In genomic region chr12:66768293-66768692, GRCh38 we compare ENCODE assay signal across 21 cellular contexts.
"Had no signal": no experiment of that assay in that cellular context is flagged by ENCODE, and none has a peak within 500 bp of the region (broad histone marks: within the 10 kb centered on the region; RNA-seq: fewer than 3 reads in every experiment).

No MANE protein-coding gene starts in this region.

- H3K4me1 Mint-ChIP-seq: nephron had no signal

- H3K4me1 ChIP-seq: adrenal gland, breast epithelium, foreskin keratinocyte, lower lobe of right lung, thyroid gland had no signal

- H3K27ac ChIP-seq: adrenal gland, breast epithelium, coronary artery, foreskin keratinocyte, lower lobe of right lung, thyroid gland, WERI-Rb-1 had no signal

- H3K4me3 Mint-ChIP-seq: activated T-helper 1 cell treated with anti-CD3 and anti-CD28 coated beads, Interleukin-12 subunit alpha, Interleukin-12 subunit beta, Interleukin-2, Interleukin-4 antibody, amounts not matched to agents 30 ng/mL and 10 ng/mL and 1 ng/mL, durations not matched to agents 14 hours and 24 hours and 36 hours; nephron had no signal

- H3K4me3 ChIP-seq: adrenal gland, breast epithelium, coronary artery, lower lobe of right lung, thyroid gland had no signal

- H3K36me3 Mint-ChIP-seq: activated naive CD4-positive, alpha-beta T cell treated with anti-CD3 and anti-CD28 coated beads, Interleukin-2, amount 50 U/mL, for 72 hours had no signal

- H3K27ac Mint-ChIP-seq: activated naive CD4-positive, alpha-beta T cell treated with anti-CD3 and anti-CD28 coated beads, Interleukin-2, amount 50 U/mL, for 72 hours; activated T-helper 1 cell treated with anti-CD3 and anti-CD28 coated beads, Interleukin-12 subunit alpha, Interleukin-12 subunit beta, Interleukin-2, Interleukin-4 antibody, amounts not matched to agents 30 ng/mL and 10 ng/mL and 1 ng/mL, durations not matched to agents 14 hours and 24 hours and 36 hours; nephron had no signal

- DNase-seq: activated CD4-positive, alpha-beta T cell treated with anti-CD3 and anti-CD28 coated beads, Interleukin-2, amount 50 U/mL, for 4 hours; activated gamma-delta T cell treated with Interleukin-2 at 50 U/mL for 16 hours; adrenal gland; foreskin keratinocyte; hypothalamus; islet precursor cell; lower lobe of right lung; nucleus accumbens; stimulated activated CD4-positive, alpha-beta T cell treated with anti-CD3 and anti-CD28 coated beads, Interleukin-12 subunit alpha, Interleukin-12 subunit beta, amount 100 ng/mL, for 4 hours; stimulated activated CD4-positive, alpha-beta T cell treated with anti-CD3 and anti-CD28 coated beads, Interleukin-1b, Interleukin-23, amount 100 ng/mL, for 48 hours; stimulated activated CD8-positive, alpha-beta memory T cell treated with anti-CD3 and anti-CD28 coated beads, Interleukin-4, amount 100 ng/mL, for 48 hours; stimulated activated naive CD4-positive, alpha-beta T cell; thyroid gland; WERI-Rb-1 had no signal

- H3K27me3 ChIP-seq: adrenal gland, breast epithelium, thyroid gland had no signal

- H3K9me3 ChIP-seq: adrenal gland, breast epithelium, lower lobe of right lung, thyroid gland had no signal

- H3K36me3 ChIP-seq: adrenal gland, breast epithelium, lower lobe of right lung, thyroid gland, WERI-Rb-1 had no signal

- FAIRE-seq: astrocyte, urothelium cell line had no signal

- ATAC-seq: activated naive CD4-positive, alpha-beta T cell treated with anti-CD3 and anti-CD28 coated beads, Interleukin-2, amount 50 U/mL, for 72 hours; foreskin keratinocyte; lower lobe of right lung had no signal

- H3K9me3 Mint-ChIP-seq: activated naive CD4-positive, alpha-beta T cell treated with anti-CD3 and anti-CD28 coated beads, Interleukin-2, amount 50 U/mL, for 72 hours; activated T-helper 1 cell treated with anti-CD3 and anti-CD28 coated beads, Interleukin-12 subunit alpha, Interleukin-12 subunit beta, Interleukin-2, Interleukin-4 antibody, amounts not matched to agents 30 ng/mL and 10 ng/mL and 1 ng/mL, durations not matched to agents 14 hours and 24 hours and 36 hours; nephron had no signal
